ENCODE assay signal across 24 cellular contexts in the genomic region with DNA sequence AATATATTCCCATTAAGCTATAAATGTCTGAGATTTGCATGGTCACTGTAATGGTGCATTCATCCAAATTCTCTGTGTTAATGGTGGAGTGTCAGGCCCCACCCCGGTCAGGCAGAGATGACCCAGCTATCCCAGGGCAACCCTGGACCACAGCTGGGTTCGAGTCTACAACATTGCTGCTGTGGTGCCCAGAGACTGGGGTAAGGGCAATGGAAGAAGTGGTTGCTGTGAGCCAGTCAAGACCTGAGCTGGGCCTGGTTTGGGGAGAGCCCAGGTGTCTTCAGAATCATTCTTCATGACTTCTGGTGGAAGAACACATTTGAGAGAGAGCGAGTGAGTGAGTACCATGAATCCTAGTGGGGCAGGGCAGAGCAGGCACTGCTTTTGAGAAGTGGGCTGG.
"Had no signal": no experiment of that assay in that cellular context is flagged by ENCODE, and none has a peak within 500 bp of the region (broad histone marks: within the 10 kb centered on the region; RNA-seq: fewer than 3 reads in every experiment).

No MANE protein-coding gene starts in this region.

- ATAC-seq: heart right ventricle; natural killer cell; right lobe of liver; stimulated activated effector memory CD8-positive, alpha-beta T cell treated with anti-CD3 and anti-CD28 coated beads, Interleukin-12 subunit alpha, Interleukin-12 subunit beta, amount 100 ng/mL, for 72 hours had no signal

- H3K4me3 Mint-ChIP-seq: immature natural killer cell; mesothelial cell of epicardium; naive B cell; natural killer cell; stimulated activated effector memory CD8-positive, alpha-beta T cell treated with anti-CD3 and anti-CD28 coated beads, Interleukin-12 subunit alpha, Interleukin-12 subunit beta, amount 100 ng/mL, for 72 hours; type B pancreatic cell had no signal

- H2AFZ ChIP-seq: parathyroid adenoma had no signal

- H3K27ac Mint-ChIP-seq: immature natural killer cell; naive B cell; natural killer cell; stimulated activated effector memory CD8-positive, alpha-beta T cell treated with anti-CD3 and anti-CD28 coated beads, Interleukin-12 subunit alpha, Interleukin-12 subunit beta, amount 100 ng/mL, for 72 hours; type B pancreatic cell had no signal

- H3K27me3 ChIP-seq: right atrium auricular region, right lobe of liver, stomach, suprapubic skin, uterus had no signal

- H3K9me3 ChIP-seq: heart right ventricle, left ventricle myocardium inferior, right atrium auricular region, right lobe of liver, spleen, stomach, suprapubic skin, thoracic aorta, tibial artery, uterus had no signal

- H3K4me1 ChIP-seq: left ventricle myocardium inferior, parathyroid adenoma, right lobe of liver, spleen, tibial artery, uterus had no signal

- H3K9ac ChIP-seq: parathyroid adenoma had no signal

- H3K27ac ChIP-seq: heart right ventricle, left ventricle myocardium inferior, parathyroid adenoma, right atrium auricular region, right lobe of liver, spleen, stomach, thoracic aorta, tibial artery, uterus had no signal

- H3K36me3 ChIP-seq: heart right ventricle, left ventricle myocardium inferior, right atrium auricular region, right lobe of liver, spleen, stomach, suprapubic skin, thoracic aorta, tibial artery, uterus had no signal

- H3K4me3 ChIP-seq: heart right ventricle, left ventricle myocardium inferior, lung, right atrium auricular region, right lobe of liver, skin epidermis, spleen, stomach, suprapubic skin, thoracic aorta, tibial artery, uterus had no signal

- H3K4me1 Mint-ChIP-seq: immature natural killer cell; naive B cell; natural killer cell; stimulated activated effector memory CD8-positive, alpha-beta T cell treated with anti-CD3 and anti-CD28 coated beads, Interleukin-12 subunit alpha, Interleukin-12 subunit beta, amount 100 ng/mL, for 72 hours had no signal

- H3K79me2 ChIP-seq: parathyroid adenoma had no signal

- DNase-seq: heart right ventricle; hypothalamus; immature natural killer cell; left ventricle myocardium inferior; mesendoderm; naive B cell; natural killer cell; nucleus accumbens; right lobe of liver; spleen; stimulated activated CD4-positive, alpha-beta T cell treated with anti-CD3 and anti-CD28 coated beads, Interleukin-4, amount 100 ng/mL, for 24 hours; stimulated activated naive CD4-positive, alpha-beta T cell; stomach; tibial artery; uterus had no signal

- H3K9me3 Mint-ChIP-seq: mesothelial cell of epicardium; natural killer cell; stimulated activated effector memory CD8-positive, alpha-beta T cell treated with anti-CD3 and anti-CD28 coated beads, Interleukin-12 subunit alpha, Interleukin-12 subunit beta, amount 100 ng/mL, for 72 hours; type B pancreatic cell had no signal

- H3K36me3 Mint-ChIP-seq: immature natural killer cell; mesothelial cell of epicardium; naive B cell; natural killer cell; stimulated activated effector memory CD8-positive, alpha-beta T cell treated with anti-CD3 and anti-CD28 coated beads, Interleukin-12 subunit alpha, Interleukin-12 subunit beta, amount 100 ng/mL, for 72 hours; type B pancreatic cell had no signal
